In genomic region chr5:73652391-73652790, GRCh38 we compare ENCODE assay signal across 16 cellular contexts. TPM values are rescaled to one million over a fixed set of nuclear protein-coding genes. Genes with fewer than 3 reads are reported as not detected.
DNase-seq lines count a peak whose midpoint lies in the region; ATAC-seq, FAIRE-seq and TF ChIP-seq lines count a peak whose summit lies in the region.
"Had no signal": no experiment of that assay in that cellular context is flagged by ENCODE, and none has a peak within 500 bp of the region (broad histone marks: within the 10 kb centered on the region; RNA-seq: fewer than 3 reads in every experiment).

No MANE protein-coding gene starts in this region.

- TF ChIP-seq CTCF in bronchial epithelial cell (IDR thresholded peaks at IDR 0.05; ENCODE audit: insufficient read depth, low read length, severe bottlenecking) (no peak), HepG2 (CRISPR knock-in tag; IDR thresholded peaks at IDR 0.05) (no peak)

- no peaks in the 10 kb centered on the region for H3K36me3 ChIP-seq in bronchial epithelial cell (ENCODE audit: control insufficient read depth, insufficient read depth, low read length)
- H3K36me3 ChIP-seq in HepG2 (replicated peaks in 1 of 2; ENCODE audit: control insufficient read depth in 1 of 2, insufficient read depth in 2 of 2, low read length in 2 of 2) = peaks cover 0 to 1% of the 10 kb centered on the region in 2 experiments; a peak in 2 of 5 replicates
- H3K36me3 ChIP-seq: BLaER1 had no signal

- no peak overlapping the region for H2AFZ ChIP-seq in HepG2 (ENCODE audit: low read length)

- TF ChIP-seq RAD21 in HepG2 (CRISPR knock-in tag; IDR thresholded peaks at IDR 0.05) = no peak

- H3K27ac ChIP-seq in HepG2 (ENCODE audit: extremely low read length, insufficient read depth, low read length) = no peak overlapping the region
- H3K27ac ChIP-seq: BLaER1, KMS-11, SJSA1 had no signal

- TF ChIP-seq EP300 in HepG2 (IDR thresholded peaks at IDR 0.05; ENCODE audit: low read depth in 2 of 2, low read length in 2 of 2) (no peak), HepG2 (CRISPR knock-in tag; IDR thresholded peaks at IDR 0.05; ENCODE audit: borderline replicate concordance) (no peak)

- no peak for TF ChIP-seq POLR2A in HepG2 (IDR thresholded peaks at IDR 0.05; ENCODE audit: insufficient read depth in 1 of 2, low read depth in 2 of 2, low read length in 2 of 2)

- in situ Hi-C loops in HepG2 (cut with HindIII; ENCODE audit: extremely low pct_ligation_motif_present, low pct_unique_long_range_greater_than_20kb) = no loop called here

- ATAC-seq in left colon (peak; percentile 87), HepG2 (no peak)

- H3K27me3 ChIP-seq in bronchial epithelial cell (ENCODE audit: control insufficient read depth, insufficient read depth, low read length) (no peaks in the 10 kb centered on the region), HepG2 (ENCODE audit: control insufficient read depth in 1 of 2, insufficient read depth in 2 of 2, low read length in 2 of 2) (no peaks in the 10 kb centered on the region)
- H3K27me3 ChIP-seq: BLaER1, SJSA1 had no signal

- no peaks in the 10 kb centered on the region for H3K9me3 ChIP-seq in HepG2 (ENCODE audit: low read length)
- H3K9me3 ChIP-seq: BLaER1, SJSA1 had no signal

- H3K9ac ChIP-seq in HepG2 (ENCODE audit: insufficient read depth, low read depth, low read length) = no peak overlapping the region
- H3K9ac ChIP-seq: BLaER1, KMS-11 had no signal

- H3K79me2 ChIP-seq in HepG2 (ENCODE audit: insufficient read depth, low read length) = peaks cover 64% of the 10 kb centered on the region

- intact Hi-C loops in left colon (cut with DNase I, micrococcal nuclease) (no loop called here), HepG2 (cut with micrococcal nuclease; ENCODE audit: unreplicated experiment) (no loop called here)

- BruUV-seq in HepG2 (replicated peaks; lab: Mats Ljungman, UMichigan) = no TSS peak

- H3K4me1 ChIP-seq in HepG2 (ENCODE audit: insufficient read depth, low read length) = peaks cover 60% of the 10 kb centered on the region
- H3K4me1 ChIP-seq: BLaER1 had no signal

- 98% methylated on average over 2 of the region's 2 CpGs for WGBS in HepG2 (ENCODE audit: low lambda C conversion rate)

- FAIRE-seq in bronchial epithelial cell (lab: Jason Lieb, UNC) (no peak), HepG2 (lab: Jason Lieb, UNC) (no peak)

- H3K4me2 ChIP-seq in HepG2 (ENCODE audit: low read depth, low read length) = no peak overlapping the region
- H3K4me2 ChIP-seq: BLaER1, KMS-11 had no signal

- no peak overlapping the region for H3K4me3 ChIP-seq in bronchial epithelial cell (ENCODE audit: low read depth, low read length)
- H3K4me3 ChIP-seq in HepG2 (replicated peaks in 1 of 3; ENCODE audit: insufficient read depth in 1 of 3, low read depth in 2 of 3, low read length in 3 of 3) = no peak overlapping the region
- H3K4me3 ChIP-seq: BLaER1, SJSA1 had no signal

- CTCF ChIA-PET in HepG2 (lab: Yijun Ruan, JAX; ENCODE audit: low intra/inter-chr PET ratio, low total read pairs) = no interaction called here

- no peaks in the 10 kb centered on the region for H4K20me1 ChIP-seq in HepG2 (ENCODE audit: insufficient read depth, low read length)
- H4K20me1 ChIP-seq: BLaER1 had no signal

- POLR2A ChIA-PET in HepG2 (lab: Yijun Ruan, JAX) = no interaction called here

- peak; percentile 6 for DNase-seq in DMS53 (lab: John Stamatoyannopoulos, UW)
- DNase-seq in DMS53 treated with DMSO at 0.1 percent for 48 hours (lab: John Stamatoyannopoulos, UW; ENCODE audit: unreplicated experiment) = no peak
- peak; percentile 53 for DNase-seq in bronchial epithelial cell (ENCODE audit: low read depth)
- peak in 1 of 2 donors; percentile 28 for DNase-seq in left colon
- no peak for DNase-seq in HepG2 (ENCODE audit: low spot score)
- no peak for DNase-seq in T-helper 9 cell
- no peak for DNase-seq in stimulated activated CD4-positive, alpha-beta T cell treated with anti-CD3 and anti-CD28 coated beads, Interleukin-4, amount 100 ng/mL, for 4 hours
- DNase-seq in NCI-H526 treated with DMSO at 0.1 percent for 48 hours (lab: John Stamatoyannopoulos, UW) = no peak
- DNase-seq: 8988T, GOT3, NCI-H1417, NCI-H2029, NCI-H510A had no signal

TF ChIP-seq in HepG2, 621 proteins besides CTCF, POLR2A, EP300 and RAD21:
- TF ChIP-seq ARHGAP35 (CRISPR knock-in tag; IDR thresholded peaks at IDR 0.05; ENCODE audit: borderline replicate concordance) (no peak), THYN1 (CRISPR knock-in tag; IDR thresholded peaks at IDR 0.05; ENCODE audit: borderline replicate concordance, low read depth) (no peak), MED1 (CRISPR knock-in tag; IDR thresholded peaks at IDR 0.05) (no peak), ZNF790 (CRISPR knock-in tag; IDR thresholded peaks at IDR 0.05; ENCODE audit: borderline replicate concordance) (no peak)

RNA-seq across cellular contexts. Expression of gene ARHGEF28, which starts 26.4 kb away (rescaled TPM):
- total RNA-seq in bronchial epithelial cell (37.4 and 44.7 TPM in 2 replicates), left colon (10 to 100 TPM in 1 of 2 donors, 1 to 10 TPM in 1; 9.5 to 13.5 TPM), HepG2 (2016; rRNA removed; fragmentation: Illumina TruSeq; extraction: Trizol) (34.1 and 36.7 TPM in 2 replicates)
- total RNA-seq in HepG2 (2016; cell fraction: cytosol; rRNA removed; fragmentation: Illumina TruSeq; extraction: Trizol; ENCODE audit: low read depth) = 24.5 and 25.4 TPM in 2 replicates
- total RNA-seq in HepG2 (2016; cell fraction: insoluble cytoplasmic fraction; rRNA removed; fragmentation: Illumina TruSeq; extraction: Trizol) = 31.7 and 34.4 TPM in 2 replicates
- 12.5 and 13.4 TPM in 2 replicates for total RNA-seq in HepG2 (2016; cell fraction: membrane; rRNA removed; fragmentation: Illumina TruSeq; extraction: Trizol)
- total RNA-seq in HepG2 (2016; cell fraction: nucleus; rRNA removed; fragmentation: Illumina TruSeq; extraction: Trizol) = 68.4 and 71.0 TPM in 2 replicates
- polyA plus RNA-seq in HepG2 (2011; rRNA removed) = 15.0 and 17.4 TPM in 2 replicates
- polyA plus RNA-seq in HepG2 (2011; cell fraction: cytosol; rRNA removed) = 8.9 and 10.6 TPM in 2 replicates
- 37.6 and 39.6 TPM in 2 replicates for polyA plus RNA-seq in HepG2 (2011; cell fraction: nucleus; rRNA removed)
- 21.7 and 22.1 TPM in 2 replicates for polyA plus RNA-seq in HepG2 (2012)
- 1.3 and 1.4 TPM in 2 replicates for polyA plus RNA-seq in HepG2 (2016; cell fraction: cytosol; fragmentation: Illumina TruSeq; extraction: Trizol; ENCODE audit: low read depth)
- 19.3 and 20.1 TPM in 2 replicates for polyA plus RNA-seq in HepG2 (2016; cell fraction: insoluble cytoplasmic fraction; fragmentation: Illumina TruSeq; extraction: Trizol; ENCODE audit: low read depth)
- polyA plus RNA-seq in HepG2 (2016; cell fraction: membrane; fragmentation: Illumina TruSeq; extraction: Trizol; ENCODE audit: low read depth) = 2.5 and 2.8 TPM in 2 replicates
- polyA plus RNA-seq in HepG2 (2016; cell fraction: nucleus; fragmentation: Illumina TruSeq; extraction: Trizol; ENCODE audit: insufficient read depth, low read depth) = 33.5 and 34.3 TPM in 2 replicates
- polyA minus RNA-seq in HepG2 (2011; rRNA and poly(A)+ RNA removed; ENCODE audit: low replicate concordance) = 7.5 and 73.0 TPM in 2 replicates
- 33.6 and 40.2 TPM in 2 replicates for polyA minus RNA-seq in HepG2 (2011; cell fraction: cytosol; rRNA and poly(A)+ RNA removed)
- polyA minus RNA-seq in HepG2 (2011; cell fraction: nucleus; rRNA and poly(A)+ RNA removed) = 304 and 307 TPM in 2 replicates

Comparison
In these comparisons a context has a peak if more than half of its experiments do, and no peak if none do; other contexts are left out.
1. DNase-seq: peak in DMS53 (single experiment) and bronchial epithelial cell (single experiment); none in DMS53 treated with DMSO at 0.1 percent for 48 hours (single experiment), HepG2 (single experiment), T-helper 9 cell (single experiment), stimulated activated CD4-positive, alpha-beta T cell treated with anti-CD3 and anti-CD28 coated beads, Interleukin-4, amount 100 ng/mL, for 4 hours (0 of 2) and NCI-H526 treated with DMSO at 0.1 percent for 48 hours (single experiment).